In genomic region chr3:81485444-81485865, GRCh38 we compare ENCODE assay signal across 9 cellular contexts.
DNase-seq lines count a peak whose midpoint lies in the region; ATAC-seq and TF ChIP-seq lines count a peak whose summit lies in the region.
"Had no signal": no experiment of that assay in that cellular context is flagged by ENCODE, and none has a peak within 500 bp of the region (broad histone marks: within the 10 kb centered on the region; RNA-seq: fewer than 3 reads in every experiment).

No MANE protein-coding gene starts in this region.

- DNase-seq in AG09309 (ENCODE audit: low read depth) (peak; percentile 45), epithelial cell of prostate (ENCODE audit: low read depth, low spot score) (peak; percentile 12), OCI-M2 (lab: John Stamatoyannopoulos, UW; ENCODE audit: unreplicated experiment) (no peak), left lobe of liver (ENCODE audit: low spot score) (no peak), NCI-H526 treated with DMSO at 0.1 percent for 48 hours (lab: John Stamatoyannopoulos, UW) (no peak)
- no peak for DNase-seq in stimulated activated effector memory CD8-positive, alpha-beta T cell treated with anti-CD3 and anti-CD28 coated beads, Interleukin-12 subunit alpha, Interleukin-12 subunit beta, amount 100 ng/mL, for 72 hours (ENCODE audit: low spot score in 2 of 2)
- DNase-seq: CD4-positive, CD25-positive, alpha-beta regulatory T cell had no signal

- H3K4me1 Mint-ChIP-seq in stimulated activated effector memory CD8-positive, alpha-beta T cell treated with anti-CD3 and anti-CD28 coated beads, Interleukin-12 subunit alpha, Interleukin-12 subunit beta, amount 100 ng/mL, for 72 hours, result no peaks in the 10 kb centered on the region

- no peaks in the 10 kb centered on the region for H3K9me3 Mint-ChIP-seq in stimulated activated effector memory CD8-positive, alpha-beta T cell treated with anti-CD3 and anti-CD28 coated beads, Interleukin-12 subunit alpha, Interleukin-12 subunit beta, amount 100 ng/mL, for 72 hours

- no peak for TF ChIP-seq CTCF in AG09309 (IDR thresholded peaks at IDR 0.05; ENCODE audit: control insufficient read depth, insufficient read depth, low read depth, low read length, missing control alignments)

- peak; percentile 99 for ATAC-seq in GM21381 (IDR thresholded peaks at IDR 0.05; ENCODE audit: unreplicated experiment)
- ATAC-seq in HG03571 (IDR thresholded peaks at IDR 0.05; ENCODE audit: unreplicated experiment), result peak; percentile 98
- peak; percentile 42 for ATAC-seq in stimulated activated effector memory CD8-positive, alpha-beta T cell treated with anti-CD3 and anti-CD28 coated beads, Interleukin-12 subunit alpha, Interleukin-12 subunit beta, amount 100 ng/mL, for 72 hours
- ATAC-seq in left lobe of liver, result no peak

- no peak overlapping the region for H3K4me3 Mint-ChIP-seq in stimulated activated effector memory CD8-positive, alpha-beta T cell treated with anti-CD3 and anti-CD28 coated beads, Interleukin-12 subunit alpha, Interleukin-12 subunit beta, amount 100 ng/mL, for 72 hours
- H3K4me3 Mint-ChIP-seq: CD4-positive, CD25-positive, alpha-beta regulatory T cell had no signal

- no peak overlapping the region for H3K27ac Mint-ChIP-seq in stimulated activated effector memory CD8-positive, alpha-beta T cell treated with anti-CD3 and anti-CD28 coated beads, Interleukin-12 subunit alpha, Interleukin-12 subunit beta, amount 100 ng/mL, for 72 hours
- H3K27ac Mint-ChIP-seq: CD4-positive, CD25-positive, alpha-beta regulatory T cell had no signal

- peak overlapping the region; percentile 2; the same call in 1 of the 2 replicates for H3K4me3 ChIP-seq in AG09309 (ENCODE audit: control insufficient read depth, low read depth, low read length)

- no peak overlapping the region for H3K27ac ChIP-seq in epithelial cell of prostate

- H3K36me3 Mint-ChIP-seq in stimulated activated effector memory CD8-positive, alpha-beta T cell treated with anti-CD3 and anti-CD28 coated beads, Interleukin-12 subunit alpha, Interleukin-12 subunit beta, amount 100 ng/mL, for 72 hours, result no peaks in the 10 kb centered on the region
- H3K36me3 Mint-ChIP-seq: CD4-positive, CD25-positive, alpha-beta regulatory T cell had no signal

Comparison
In these comparisons a context has a peak if more than half of its experiments do, and no peak if none do; other contexts are left out.
1. DNase-seq: peak in AG09309 (single experiment) and epithelial cell of prostate (single experiment); none in stimulated activated effector memory CD8-positive, alpha-beta T cell treated with anti-CD3 and anti-CD28 coated beads, Interleukin-12 subunit alpha, Interleukin-12 subunit beta, amount 100 ng/mL, for 72 hours (0 of 2), OCI-M2 (single experiment), left lobe of liver (single experiment) and NCI-H526 treated with DMSO at 0.1 percent for 48 hours (single experiment).